1 cellular context compared by ENCODE assay signal in genomic region chr1:113859478-113860175, GRCh38.
A peak's percentile ranks its signal among the peaks of the same experiment; 100 is the strongest.
TF ChIP-seq lines count a peak whose summit lies in the region.

No MANE protein-coding gene starts in this region.

TF ChIP-seq in GM12878, 131 proteins besides CTCF, POLR2A, EP300 and RAD21 (continues in another document):
- peak; percentile 85 for TF ChIP-seq MEF2B (IDR thresholded peaks at IDR 0.05; ENCODE audit: partially characterized antibody, poor library complexity, severe bottlenecking)
- TF ChIP-seq, protein P1, sequence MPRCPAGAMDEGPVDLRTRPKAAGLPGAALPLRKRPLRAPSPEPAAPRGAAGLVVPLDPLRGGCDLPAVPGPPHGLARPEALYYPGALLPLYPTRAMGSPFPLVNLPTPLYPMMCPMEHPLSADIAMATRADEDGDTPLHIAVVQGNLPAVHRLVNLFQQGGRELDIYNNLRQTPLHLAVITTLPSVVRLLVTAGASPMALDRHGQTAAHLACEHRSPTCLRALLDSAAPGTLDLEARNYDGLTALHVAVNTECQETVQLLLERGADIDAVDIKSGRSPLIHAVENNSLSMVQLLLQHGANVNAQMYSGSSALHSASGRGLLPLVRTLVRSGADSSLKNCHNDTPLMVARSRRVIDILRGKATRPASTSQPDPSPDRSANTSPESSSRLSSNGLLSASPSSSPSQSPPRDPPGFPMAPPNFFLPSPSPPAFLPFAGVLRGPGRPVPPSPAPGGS (IDR thresholded peaks at IDR 0.05; ENCODE audit: borderline replicate concordance, insufficient read depth, low read depth, low read length, poor library complexity, severe bottlenecking) = no peak
- no peak for TF ChIP-seq LARP7 (IDR thresholded peaks at IDR 0.05)
- TF ChIP-seq FOXK2 (IDR thresholded peaks at IDR 0.05) = no peak
- TF ChIP-seq CHD1 (IDR thresholded peaks at IDR 0.05; ENCODE audit: low read depth, low read length) = no peak
- peak; percentile 87 to 89; a peak in 3 of 4 replicates for TF ChIP-seq IKZF2 (IDR thresholded peaks at IDR 0.05)
- no peak for TF ChIP-seq RBBP5 (conservative IDR thresholded peaks at IDR 0.05)
- TF ChIP-seq HDAC2 (IDR thresholded peaks at IDR 0.05) = no peak
- TF ChIP-seq, protein P2, sequence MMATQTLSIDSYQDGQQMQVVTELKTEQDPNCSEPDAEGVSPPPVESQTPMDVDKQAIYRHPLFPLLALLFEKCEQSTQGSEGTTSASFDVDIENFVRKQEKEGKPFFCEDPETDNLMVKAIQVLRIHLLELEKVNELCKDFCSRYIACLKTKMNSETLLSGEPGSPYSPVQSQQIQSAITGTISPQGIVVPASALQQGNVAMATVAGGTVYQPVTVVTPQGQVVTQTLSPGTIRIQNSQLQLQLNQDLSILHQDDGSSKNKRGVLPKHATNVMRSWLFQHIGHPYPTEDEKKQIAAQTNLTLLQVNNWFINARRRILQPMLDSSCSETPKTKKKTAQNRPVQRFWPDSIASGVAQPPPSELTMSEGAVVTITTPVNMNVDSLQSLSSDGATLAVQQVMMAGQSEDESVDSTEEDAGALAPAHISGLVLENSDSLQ (IDR thresholded peaks at IDR 0.05) = no peak
- TF ChIP-seq, protein P3, sequence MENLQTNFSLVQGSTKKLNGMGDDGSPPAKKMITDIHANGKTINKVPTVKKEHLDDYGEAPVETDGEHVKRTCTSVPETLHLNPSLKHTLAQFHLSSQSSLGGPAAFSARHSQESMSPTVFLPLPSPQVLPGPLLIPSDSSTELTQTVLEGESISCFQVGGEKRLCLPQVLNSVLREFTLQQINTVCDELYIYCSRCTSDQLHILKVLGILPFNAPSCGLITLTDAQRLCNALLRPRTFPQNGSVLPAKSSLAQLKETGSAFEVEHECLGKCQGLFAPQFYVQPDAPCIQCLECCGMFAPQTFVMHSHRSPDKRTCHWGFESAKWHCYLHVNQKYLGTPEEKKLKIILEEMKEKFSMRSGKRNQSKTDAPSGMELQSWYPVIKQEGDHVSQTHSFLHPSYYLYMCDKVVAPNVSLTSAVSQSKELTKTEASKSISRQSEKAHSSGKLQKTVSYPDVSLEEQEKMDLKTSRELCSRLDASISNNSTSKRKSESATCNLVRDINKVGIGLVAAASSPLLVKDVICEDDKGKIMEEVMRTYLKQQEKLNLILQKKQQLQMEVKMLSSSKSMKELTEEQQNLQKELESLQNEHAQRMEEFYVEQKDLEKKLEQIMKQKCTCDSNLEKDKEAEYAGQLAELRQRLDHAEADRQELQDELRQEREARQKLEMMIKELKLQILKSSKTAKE (IDR thresholded peaks at IDR 0.05; ENCODE audit: low read depth, poor library complexity, severe bottlenecking) = peak; percentile 54
- TF ChIP-seq SUPT20H (IDR thresholded peaks at IDR 0.05; ENCODE audit: borderline replicate concordance, control insufficient read depth, low read depth, low read length) = no peak
- TF ChIP-seq ZZZ3 (IDR thresholded peaks at IDR 0.05; ENCODE audit: control insufficient read depth, insufficient read length, low read depth) = no peak
- peak; percentile 64 for TF ChIP-seq NBN (IDR thresholded peaks at IDR 0.05)
- peak; percentile 87 for TF ChIP-seq DPF2 (IDR thresholded peaks at IDR 0.05)
- TF ChIP-seq SRF (IDR thresholded peaks at IDR 0.05; ENCODE audit: low read depth in 2 of 2, low read length in 2 of 2) = 0 out of 4 replicates have a peak, but pooled peaks of 1 of the 2 experiments have one; percentile 33
- TF ChIP-seq, protein P4, sequence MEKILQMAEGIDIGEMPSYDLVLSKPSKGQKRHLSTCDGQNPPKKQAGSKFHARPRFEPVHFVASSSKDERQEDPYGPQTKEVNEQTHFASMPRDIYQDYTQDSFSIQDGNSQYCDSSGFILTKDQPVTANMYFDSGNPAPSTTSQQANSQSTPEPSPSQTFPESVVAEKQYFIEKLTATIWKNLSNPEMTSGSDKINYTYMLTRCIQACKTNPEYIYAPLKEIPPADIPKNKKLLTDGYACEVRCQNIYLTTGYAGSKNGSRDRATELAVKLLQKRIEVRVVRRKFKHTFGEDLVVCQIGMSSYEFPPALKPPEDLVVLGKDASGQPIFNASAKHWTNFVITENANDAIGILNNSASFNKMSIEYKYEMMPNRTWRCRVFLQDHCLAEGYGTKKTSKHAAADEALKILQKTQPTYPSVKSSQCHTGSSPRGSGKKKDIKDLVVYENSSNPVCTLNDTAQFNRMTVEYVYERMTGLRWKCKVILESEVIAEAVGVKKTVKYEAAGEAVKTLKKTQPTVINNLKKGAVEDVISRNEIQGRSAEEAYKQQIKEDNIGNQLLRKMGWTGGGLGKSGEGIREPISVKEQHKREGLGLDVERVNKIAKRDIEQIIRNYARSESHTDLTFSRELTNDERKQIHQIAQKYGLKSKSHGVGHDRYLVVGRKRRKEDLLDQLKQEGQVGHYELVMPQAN (conservative IDR thresholded peaks at IDR 0.05) = no peak
- no peak for TF ChIP-seq YY1 (IDR thresholded peaks at IDR 0.05; ENCODE audit: low read depth, low read length)
- peak; percentile 56; the same call in 1 of the 2 replicates for TF ChIP-seq CREM (IDR thresholded peaks at IDR 0.05; ENCODE audit: low read depth)
- no peak for TF ChIP-seq WRNIP1 (IDR thresholded peaks at IDR 0.05; ENCODE audit: borderline replicate concordance, low read depth, low read length)
- TF ChIP-seq GATAD2B (conservative IDR thresholded peaks at IDR 0.05; ENCODE audit: low read depth) = no peak
- no peak for TF ChIP-seq SMARCA5 (IDR thresholded peaks at IDR 0.05)
- TF ChIP-seq SREBF1 (IDR thresholded peaks at IDR 0.05; ENCODE audit: low read length) = no peak
- TF ChIP-seq KLF5 (IDR thresholded peaks at IDR 0.05; ENCODE audit: partially characterized antibody) = no peak
- TF ChIP-seq MTA3 (IDR thresholded peaks at IDR 0.05; ENCODE audit: borderline replicate concordance, low read length) = no peak; the same call in 1 of the 2 replicates
- peak; percentile 84 for TF ChIP-seq IRF4 (IDR thresholded peaks at IDR 0.05; ENCODE audit: low read depth, low read length)
- peak; percentile 89 for TF ChIP-seq BCL11A (IDR thresholded peaks at IDR 0.05; ENCODE audit: low read depth, low read length)
- TF ChIP-seq, protein P5, sequence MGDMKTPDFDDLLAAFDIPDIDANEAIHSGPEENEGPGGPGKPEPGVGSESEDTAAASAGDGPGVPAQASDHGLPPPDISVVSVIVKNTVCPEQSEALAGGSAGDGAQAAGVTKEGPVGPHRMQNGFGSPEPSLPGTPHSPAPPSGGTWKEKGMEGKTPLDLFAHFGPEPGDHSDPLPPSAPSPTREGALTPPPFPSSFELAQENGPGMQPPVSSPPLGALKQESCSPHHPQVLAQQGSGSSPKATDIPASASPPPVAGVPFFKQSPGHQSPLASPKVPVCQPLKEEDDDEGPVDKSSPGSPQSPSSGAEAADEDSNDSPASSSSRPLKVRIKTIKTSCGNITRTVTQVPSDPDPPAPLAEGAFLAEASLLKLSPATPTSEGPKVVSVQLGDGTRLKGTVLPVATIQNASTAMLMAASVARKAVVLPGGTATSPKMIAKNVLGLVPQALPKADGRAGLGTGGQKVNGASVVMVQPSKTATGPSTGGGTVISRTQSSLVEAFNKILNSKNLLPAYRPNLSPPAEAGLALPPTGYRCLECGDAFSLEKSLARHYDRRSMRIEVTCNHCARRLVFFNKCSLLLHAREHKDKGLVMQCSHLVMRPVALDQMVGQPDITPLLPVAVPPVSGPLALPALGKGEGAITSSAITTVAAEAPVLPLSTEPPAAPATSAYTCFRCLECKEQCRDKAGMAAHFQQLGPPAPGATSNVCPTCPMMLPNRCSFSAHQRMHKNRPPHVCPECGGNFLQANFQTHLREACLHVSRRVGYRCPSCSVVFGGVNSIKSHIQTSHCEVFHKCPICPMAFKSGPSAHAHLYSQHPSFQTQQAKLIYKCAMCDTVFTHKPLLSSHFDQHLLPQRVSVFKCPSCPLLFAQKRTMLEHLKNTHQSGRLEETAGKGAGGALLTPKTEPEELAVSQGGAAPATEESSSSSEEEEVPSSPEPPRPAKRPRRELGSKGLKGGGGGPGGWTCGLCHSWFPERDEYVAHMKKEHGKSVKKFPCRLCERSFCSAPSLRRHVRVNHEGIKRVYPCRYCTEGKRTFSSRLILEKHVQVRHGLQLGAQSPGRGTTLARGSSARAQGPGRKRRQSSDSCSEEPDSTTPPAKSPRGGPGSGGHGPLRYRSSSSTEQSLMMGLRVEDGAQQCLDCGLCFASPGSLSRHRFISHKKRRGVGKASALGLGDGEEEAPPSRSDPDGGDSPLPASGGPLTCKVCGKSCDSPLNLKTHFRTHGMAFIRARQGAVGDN (IDR thresholded peaks at IDR 0.05) = no peak
- no peak for TF ChIP-seq MYB (IDR thresholded peaks at IDR 0.05; ENCODE audit: borderline replicate concordance, low read depth, low read length)
- TF ChIP-seq CEBPB (IDR thresholded peaks at IDR 0.05; ENCODE audit: borderline replicate concordance in 1 of 2, low read depth in 2 of 2, low read length in 2 of 2) = no peak
- TF ChIP-seq, protein P6, sequence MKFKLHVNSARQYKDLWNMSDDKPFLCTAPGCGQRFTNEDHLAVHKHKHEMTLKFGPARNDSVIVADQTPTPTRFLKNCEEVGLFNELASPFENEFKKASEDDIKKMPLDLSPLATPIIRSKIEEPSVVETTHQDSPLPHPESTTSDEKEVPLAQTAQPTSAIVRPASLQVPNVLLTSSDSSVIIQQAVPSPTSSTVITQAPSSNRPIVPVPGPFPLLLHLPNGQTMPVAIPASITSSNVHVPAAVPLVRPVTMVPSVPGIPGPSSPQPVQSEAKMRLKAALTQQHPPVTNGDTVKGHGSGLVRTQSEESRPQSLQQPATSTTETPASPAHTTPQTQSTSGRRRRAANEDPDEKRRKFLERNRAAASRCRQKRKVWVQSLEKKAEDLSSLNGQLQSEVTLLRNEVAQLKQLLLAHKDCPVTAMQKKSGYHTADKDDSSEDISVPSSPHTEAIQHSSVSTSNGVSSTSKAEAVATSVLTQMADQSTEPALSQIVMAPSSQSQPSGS (IDR thresholded peaks at IDR 0.05; ENCODE audit: low read length) = peak; percentile 46
- no peak for TF ChIP-seq RAD51 (IDR thresholded peaks at IDR 0.05)
- peak; percentile 59 for TF ChIP-seq JUNB (IDR thresholded peaks at IDR 0.05)
- TF ChIP-seq, protein P7, sequence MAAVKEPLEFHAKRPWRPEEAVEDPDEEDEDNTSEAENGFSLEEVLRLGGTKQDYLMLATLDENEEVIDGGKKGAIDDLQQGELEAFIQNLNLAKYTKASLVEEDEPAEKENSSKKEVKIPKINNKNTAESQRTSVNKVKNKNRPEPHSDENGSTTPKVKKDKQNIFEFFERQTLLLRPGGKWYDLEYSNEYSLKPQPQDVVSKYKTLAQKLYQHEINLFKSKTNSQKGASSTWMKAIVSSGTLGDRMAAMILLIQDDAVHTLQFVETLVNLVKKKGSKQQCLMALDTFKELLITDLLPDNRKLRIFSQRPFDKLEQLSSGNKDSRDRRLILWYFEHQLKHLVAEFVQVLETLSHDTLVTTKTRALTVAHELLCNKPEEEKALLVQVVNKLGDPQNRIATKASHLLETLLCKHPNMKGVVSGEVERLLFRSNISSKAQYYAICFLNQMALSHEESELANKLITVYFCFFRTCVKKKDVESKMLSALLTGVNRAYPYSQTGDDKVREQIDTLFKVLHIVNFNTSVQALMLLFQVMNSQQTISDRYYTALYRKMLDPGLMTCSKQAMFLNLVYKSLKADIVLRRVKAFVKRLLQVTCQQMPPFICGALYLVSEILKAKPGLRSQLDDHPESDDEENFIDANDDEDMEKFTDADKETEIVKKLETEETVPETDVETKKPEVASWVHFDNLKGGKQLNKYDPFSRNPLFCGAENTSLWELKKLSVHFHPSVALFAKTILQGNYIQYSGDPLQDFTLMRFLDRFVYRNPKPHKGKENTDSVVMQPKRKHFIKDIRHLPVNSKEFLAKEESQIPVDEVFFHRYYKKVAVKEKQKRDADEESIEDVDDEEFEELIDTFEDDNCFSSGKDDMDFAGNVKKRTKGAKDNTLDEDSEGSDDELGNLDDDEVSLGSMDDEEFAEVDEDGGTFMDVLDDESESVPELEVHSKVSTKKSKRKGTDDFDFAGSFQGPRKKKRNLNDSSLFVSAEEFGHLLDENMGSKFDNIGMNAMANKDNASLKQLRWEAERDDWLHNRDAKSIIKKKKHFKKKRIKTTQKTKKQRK (IDR thresholded peaks at IDR 0.05; ENCODE audit: low read depth, low read length) = no peak
- TF ChIP-seq NR2F1 (conservative IDR thresholded peaks at IDR 0.05) = 0 out of 2 replicates have a peak, but pooled peaks have one; percentile 26
- TF ChIP-seq RCOR1 (conservative IDR thresholded peaks at IDR 0.05; ENCODE audit: low read depth, low read length) = 0 out of 2 replicates have a peak, but pooled peaks have one; percentile 15
- TF ChIP-seq EED (IDR thresholded peaks at IDR 0.05; ENCODE audit: low read depth) = peak; percentile 83
- peak; percentile 85; the same call in 1 of the 2 replicates for TF ChIP-seq RELB (IDR thresholded peaks at IDR 0.05; ENCODE audit: low read depth)
- no peak; the same call in 1 of the 2 replicates for TF ChIP-seq PAX5 (IDR thresholded peaks at IDR 0.05; ENCODE audit: borderline replicate concordance, low read depth, low read length)
- TF ChIP-seq RFX5 (IDR thresholded peaks at IDR 0.05; ENCODE audit: low read depth, low read length) = no peak
